In the genomic region with DNA sequence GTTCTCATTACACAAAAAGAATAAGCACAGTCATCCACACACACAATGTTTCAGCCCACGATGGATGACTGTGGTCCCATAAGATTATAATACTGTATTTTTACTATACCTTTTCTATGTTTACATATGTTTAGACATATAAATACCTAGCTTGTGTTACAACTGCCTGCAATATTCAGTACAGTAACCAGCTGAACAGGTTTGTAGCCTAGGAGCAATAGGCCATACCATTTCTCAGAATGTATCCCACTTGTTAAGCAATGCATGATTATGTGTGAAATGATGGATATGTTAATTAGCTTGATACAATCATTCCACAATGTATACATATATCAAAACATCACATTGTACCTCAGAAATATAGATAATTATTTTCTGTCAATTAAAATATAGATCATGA, we compare ENCODE assay signal across 21 cellular contexts.
"Had no signal": no experiment of that assay in that cellular context is flagged by ENCODE, and none has a peak within 500 bp of the region (broad histone marks: within the 10 kb centered on the region; RNA-seq: fewer than 3 reads in every experiment).

No MANE protein-coding gene starts in this region.

- H3K9ac ChIP-seq: parathyroid adenoma had no signal

- H3K27me3 ChIP-seq: esophagus squamous epithelium, right lobe of liver, spleen, testis, tibial nerve had no signal

- H3K4me1 ChIP-seq: parathyroid adenoma, psoas muscle, right lobe of liver, testis had no signal

- H3K4me3 ChIP-seq: esophagus squamous epithelium, psoas muscle, right lobe of liver, spleen, testis, tibial nerve had no signal

- DNase-seq: effector memory CD4-positive, alpha-beta T cell; esophagus squamous epithelium; foreskin fibroblast; immature natural killer cell; left colon; left ventricle myocardium superior; mesendoderm; naive thymus-derived CD4-positive, alpha-beta T cell; nephron progenitor cell; psoas muscle; retina; right lobe of liver; spleen; stimulated activated CD4-positive, alpha-beta T cell treated with anti-CD3 and anti-CD28 coated beads, Interleukin-15, amount 100 ng/mL, for 24 hours; stimulated activated CD4-positive, alpha-beta T cell treated with anti-CD3 and anti-CD28 coated beads, Interleukin-1b, Interleukin-23, amount 100 ng/mL, for 48 hours; stimulated activated CD4-positive, alpha-beta T cell treated with anti-CD3 and anti-CD28 coated beads, Interleukin-4, amount 100 ng/mL, for 24 hours; testis had no signal

- H3K9me3 ChIP-seq: esophagus squamous epithelium, psoas muscle, right lobe of liver, spleen, testis, tibial nerve had no signal

- H3K27ac ChIP-seq: epithelial cell of prostate, esophagus squamous epithelium, parathyroid adenoma, psoas muscle, right lobe of liver, spleen, testis, tibial nerve had no signal

- ATAC-seq: left colon; left ventricle myocardium superior; naive thymus-derived CD4-positive, alpha-beta T cell; psoas muscle; right lobe of liver; stimulated activated memory B cell treated with anti-CD40 and anti-IgM and Interleukin-4, amounts not matched to agents 10 μg/mL and 1 μg/mL and 100 μg/mL, for 72 hours had no signal

- H3K36me3 ChIP-seq: esophagus squamous epithelium, right lobe of liver, spleen, tibial nerve had no signal
